In the genomic region with DNA sequence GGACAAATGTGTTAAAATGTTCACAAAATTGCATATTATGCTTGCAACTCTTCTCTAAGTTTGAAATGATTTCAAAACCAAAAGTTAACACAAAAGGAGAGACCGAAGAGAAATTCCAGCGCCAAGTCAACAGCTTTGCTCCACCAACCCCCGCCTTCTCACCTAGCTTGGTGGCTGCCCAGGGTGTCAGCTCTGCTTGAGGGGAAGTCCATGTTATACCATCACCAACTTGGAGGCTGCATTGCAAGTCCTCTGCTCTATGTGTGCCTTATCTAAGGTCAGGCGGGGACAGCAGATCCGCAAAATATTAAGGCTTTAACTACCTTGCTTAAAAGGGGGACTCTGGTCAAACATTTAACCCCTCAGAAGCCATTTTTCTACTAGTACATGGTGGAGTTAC, we compare ENCODE assay signal across 23 cellular contexts. TPM values are rescaled to one million over a fixed set of nuclear protein-coding genes. Genes with fewer than 3 reads are reported as not detected.
"Had no signal": no experiment of that assay in that cellular context is flagged by ENCODE, and none has a peak within 500 bp of the region (broad histone marks: within the 10 kb centered on the region; RNA-seq: fewer than 3 reads in every experiment).

No MANE protein-coding gene starts in this region.

- H3K27me3 ChIP-seq: gastroesophageal sphincter, heart left ventricle, right lobe of liver had no signal

- H3K36me3 ChIP-seq: gastroesophageal sphincter, heart left ventricle, right lobe of liver had no signal

- H3K4me3 ChIP-seq: coronary artery, gastroesophageal sphincter, heart left ventricle, right lobe of liver, skin epidermis had no signal

- ATAC-seq: activated CD4-positive, CD25-positive, alpha-beta regulatory T cell treated with anti-CD3 and anti-CD28 coated beads, Interleukin-2, amount 50 U/mL, for 24 hours; activated T-cell treated with anti-CD3 and anti-CD28 coated beads, Interleukin-2, amount 50 U/mL, for 72 hours; gastroesophageal sphincter; stimulated activated naive B cell treated with anti-CD40 and anti-IgM and Interleukin-4, amounts not matched to agents 10 μg/mL and 1 μg/mL and 100 μg/mL, for 72 hours had no signal

- H3K9me3 ChIP-seq: gastroesophageal sphincter, heart left ventricle, right lobe of liver had no signal

- H3K27ac ChIP-seq: coronary artery, epithelial cell of prostate, gastroesophageal sphincter, heart left ventricle, right lobe of liver, skin epidermis, VCaP had no signal

- H3K4me1 ChIP-seq: gastroesophageal sphincter, right lobe of liver had no signal

- DNase-seq: activated CD4-positive, alpha-beta memory T cell treated with anti-CD3 and anti-CD28 coated beads, Interleukin-2, amount 10 ng/mL, durations not matched to agents 7 days and 5 days; activated CD4-positive, alpha-beta T cell treated with anti-CD3 and anti-CD28 coated beads, Interleukin-2, amount 10 ng/mL, durations not matched to agents 24 days and 14 days; activated effector memory CD4-positive, alpha-beta T cell treated with anti-CD3 and anti-CD28 coated beads, Interleukin-2, amount 50 U/mL, for 16 hours; activated naive CD4-positive, alpha-beta T cell treated with anti-CD3 and anti-CD28 coated beads, Interleukin-2, amount 10 ng/mL, durations not matched to agents 7 days and 5 days; activated T-cell treated with anti-CD3 and anti-CD28 coated beads, Interleukin-2, amount 50 U/mL, for 72 hours; amygdala; cerebellar nuclear complex; heart left ventricle; islet precursor cell; mammary epithelial cell; midbrain; nephron progenitor cell; occipital lobe; stimulated activated CD4-positive, alpha-beta T cell treated with anti-CD3 and anti-CD28 coated beads, Interleukin-2, amount 100 ng/mL, for 24 hours; stimulated activated naive B cell treated with anti-CD40 and anti-IgM and Interleukin-4, amounts not matched to agents 10 μg/mL and 1 μg/mL and 100 μg/mL, for 72 hours had no signal

RNA-seq across cellular contexts. Expression of a gene that starts 14.6 kb away (rescaled TPM):
- total RNA-seq: activated CD4-positive, alpha-beta memory T cell treated with anti-CD3 and anti-CD28 coated beads, Interleukin-2, amount 10 ng/mL, durations not matched to agents 7 days and 5 days; activated CD4-positive, alpha-beta T cell treated with anti-CD3 and anti-CD28 coated beads, Interleukin-2, amount 10 ng/mL, durations not matched to agents 24 days and 14 days; activated T-cell treated with anti-CD3 and anti-CD28 coated beads, Interleukin-2, amount 50 U/mL, for 72 hours; T-helper 2 cell treated with Interferon-gamma antibody and Interleukin-4, amounts not matched to agents 100 ng/mL and 5 ng/mL, for 36 hours had no signal
